Comparison of ENCODE assay signal across 25 cellular contexts in genomic region chr3:42128526-42128925, GRCh38. TPM values are rescaled to one million over a fixed set of nuclear protein-coding genes. Genes with fewer than 3 reads are reported as not detected.
DNase-seq lines count a peak whose midpoint lies in the region; FAIRE-seq and TF ChIP-seq lines count a peak whose summit lies in the region.
"Had no signal": no experiment of that assay in that cellular context is flagged by ENCODE, and none has a peak within 500 bp of the region (broad histone marks: within the 10 kb centered on the region; RNA-seq: fewer than 3 reads in every experiment).

No MANE protein-coding gene starts in this region.

- no peaks in the 10 kb centered on the region for H3K36me3 ChIP-seq in mucosa of stomach (ENCODE audit: control insufficient read depth, insufficient read depth, low read length)
- no peaks in the 10 kb centered on the region for H3K36me3 ChIP-seq in MM.1S (replicated peaks; ENCODE audit: insufficient read depth, low read length)
- H3K36me3 ChIP-seq: MG63 had no signal

- no peak overlapping the region for H3K4me2 ChIP-seq in MM.1S (ENCODE audit: low read depth, low read length)

- H3K9me3 ChIP-seq in mucosa of stomach (ENCODE audit: control insufficient read depth, low read length): no peaks in the 10 kb centered on the region
- H3K9me3 ChIP-seq in MM.1S (replicated peaks; ENCODE audit: insufficient read depth, low read length): no peaks in the 10 kb centered on the region
- H3K9me3 ChIP-seq: MG63, upper lobe of right lung had no signal

- TF ChIP-seq CTCF in 22Rv1 (IDR thresholded peaks at IDR 0.05): no peak
- no peak for TF ChIP-seq CTCF in MM.1S (IDR thresholded peaks at IDR 0.05; ENCODE audit: low read length)

- H3K27me3 ChIP-seq in mucosa of stomach (ENCODE audit: control insufficient read depth, insufficient read depth, low read length): no peaks in the 10 kb centered on the region
- no peaks in the 10 kb centered on the region for H3K27me3 ChIP-seq in MM.1S (replicated peaks; ENCODE audit: insufficient read depth, low read length)
- H3K27me3 ChIP-seq: MG63, upper lobe of right lung had no signal

- no peaks in the 10 kb centered on the region for H3K9me2 ChIP-seq in MM.1S (replicated peaks; ENCODE audit: insufficient read depth, low read length)

- H3K9me3 Mint-ChIP-seq in activated T-helper 2 cell treated with anti-CD3 and anti-CD28 coated beads, Interferon-gamma antibody, Interleukin-2, Interleukin-4, amounts not matched to agents 10 μg/mL and 5 μg/mL and 100 μg/mL, durations not matched to agents 14 hours and 24 hours and 36 hours: no peaks in the 10 kb centered on the region
- H3K9me3 Mint-ChIP-seq: activated naive CD4-positive, alpha-beta T cell treated with anti-CD3 and anti-CD28 coated beads for 36 hours; activated T-cell treated with anti-CD3 and anti-CD28 coated beads, Interleukin-2, amount 50 U/mL, for 24 hours had no signal

- intact Hi-C loops in activated T-helper 2 cell treated with anti-CD3 and anti-CD28 coated beads, Interferon-gamma antibody, Interleukin-2, Interleukin-4, amounts not matched to agents 10 μg/mL and 5 μg/mL and 100 μg/mL, durations not matched to agents 14 hours and 24 hours and 36 hours (cut with micrococcal nuclease): no loop called here

- peaks cover 18% of the 10 kb centered on the region for H3K79me2 ChIP-seq in MM.1S (ENCODE audit: low read length)

- H2AFZ ChIP-seq in MM.1S (ENCODE audit: low read length): no peak overlapping the region

- H3K27ac Mint-ChIP-seq in activated T-helper 2 cell treated with anti-CD3 and anti-CD28 coated beads, Interferon-gamma antibody, Interleukin-2, Interleukin-4, amounts not matched to agents 10 μg/mL and 5 μg/mL and 100 μg/mL, durations not matched to agents 14 hours and 24 hours and 36 hours: peak overlapping the region; percentile 4
- H3K27ac Mint-ChIP-seq: activated naive CD4-positive, alpha-beta T cell treated with anti-CD3 and anti-CD28 coated beads for 36 hours; activated T-cell treated with anti-CD3 and anti-CD28 coated beads, Interleukin-2, amount 50 U/mL, for 24 hours had no signal

- peaks cover 2% of the 10 kb centered on the region for H3K4me1 Mint-ChIP-seq in activated T-helper 2 cell treated with anti-CD3 and anti-CD28 coated beads, Interferon-gamma antibody, Interleukin-2, Interleukin-4, amounts not matched to agents 10 μg/mL and 5 μg/mL and 100 μg/mL, durations not matched to agents 14 hours and 24 hours and 36 hours (ENCODE audit: low read depth)

- H3K9ac ChIP-seq in mucosa of stomach (ENCODE audit: low read length): peak overlapping the region; percentile 29
- H3K9ac ChIP-seq in MM.1S (ENCODE audit: low read length): no peak overlapping the region

- no peak for DNase-seq in GM18507 (ENCODE audit: extremely low spot score, insufficient read length, low read depth)
- DNase-seq in activated T-helper 2 cell treated with anti-CD3 and anti-CD28 coated beads, Interferon-gamma antibody, Interleukin-2, Interleukin-4, amounts not matched to agents 10 μg/mL and 5 μg/mL and 100 μg/mL, durations not matched to agents 14 hours and 24 hours and 36 hours (ENCODE audit: low spot score): no peak
- DNase-seq in MM.1S: no peak
- DNase-seq in NCI-H2107 (lab: John Stamatoyannopoulos, UW): no peak
- no peak for DNase-seq in glomerular visceral epithelial cell (ENCODE audit: extremely low spot score)
- DNase-seq in SIG-M5 treated with dmso at 0.1 percent for 504 hours (lab: John Stamatoyannopoulos, UW; ENCODE audit: unreplicated experiment): no peak
- DNase-seq: activated naive CD4-positive, alpha-beta T cell treated with anti-CD3 and anti-CD28 coated beads for 36 hours; activated T-cell treated with anti-CD3 and anti-CD28 coated beads, Interleukin-2, amount 50 U/mL, for 24 hours; anterior cingulate cortex; DMS 273 treated with DMSO at 0.1 percent for 48 hours; HCEC 1CT; MG63; NCI-H146; NCI-H2171; NCI-H524 treated with DMSO at 0.1 percent for 48 hours; nucleus accumbens; SHP77; stimulated activated CD4-positive, alpha-beta T cell treated with anti-CD3 and anti-CD28 coated beads, Interleukin-2, amount 100 ng/mL, for 48 hours; stimulated activated naive CD8-positive, alpha-beta T cell treated with anti-CD3 and anti-CD28 coated beads, Interleukin-15, Interleukin-2, amounts not matched to agents 100 U/mL and 50 U/mL, for 24 hours; upper lobe of right lung had no signal

- no peaks in the 10 kb centered on the region for H3F3A ChIP-seq in MM.1S (ENCODE audit: insufficient read depth, low read length)

- no peak overlapping the region for H3K4me3 Mint-ChIP-seq in activated T-helper 2 cell treated with anti-CD3 and anti-CD28 coated beads, Interferon-gamma antibody, Interleukin-2, Interleukin-4, amounts not matched to agents 10 μg/mL and 5 μg/mL and 100 μg/mL, durations not matched to agents 14 hours and 24 hours and 36 hours (ENCODE audit: low read depth)
- H3K4me3 Mint-ChIP-seq: activated naive CD4-positive, alpha-beta T cell treated with anti-CD3 and anti-CD28 coated beads for 36 hours; activated T-cell treated with anti-CD3 and anti-CD28 coated beads, Interleukin-2, amount 50 U/mL, for 24 hours had no signal

- H3K4me1 ChIP-seq in mucosa of stomach (ENCODE audit: control insufficient read depth, insufficient read depth, low read length): peaks cover 42% of the 10 kb centered on the region
- H3K4me1 ChIP-seq in MM.1S (ENCODE audit: low read length): no peaks in the 10 kb centered on the region

- peak; percentile 41 for FAIRE-seq in GM18507 (lab: Jason Lieb, UNC)
- FAIRE-seq: G401.6 had no signal

- H3K4me3 ChIP-seq in mucosa of stomach (ENCODE audit: low read length) (no peak overlapping the region), MM.1S (ENCODE audit: low read length) (no peak overlapping the region)
- H3K4me3 ChIP-seq: lung, MG63, upper lobe of right lung had no signal

- H3K27ac ChIP-seq in 22Rv1: peak overlapping the region; percentile 79
- no peak overlapping the region for H3K27ac ChIP-seq in MM.1S (ENCODE audit: low read length)
- H3K27ac ChIP-seq: C4-2B, upper lobe of right lung had no signal

- H3K36me3 Mint-ChIP-seq in activated T-helper 2 cell treated with anti-CD3 and anti-CD28 coated beads, Interferon-gamma antibody, Interleukin-2, Interleukin-4, amounts not matched to agents 10 μg/mL and 5 μg/mL and 100 μg/mL, durations not matched to agents 14 hours and 24 hours and 36 hours (ENCODE audit: low read depth): peaks cover 32% of the 10 kb centered on the region

- H3K27me3 Mint-ChIP-seq in activated T-helper 2 cell treated with anti-CD3 and anti-CD28 coated beads, Interferon-gamma antibody, Interleukin-2, Interleukin-4, amounts not matched to agents 10 μg/mL and 5 μg/mL and 100 μg/mL, durations not matched to agents 14 hours and 24 hours and 36 hours (ENCODE audit: low read depth): no peaks in the 10 kb centered on the region
- H3K27me3 Mint-ChIP-seq: activated T-cell treated with anti-CD3 and anti-CD28 coated beads, Interleukin-2, amount 50 U/mL, for 24 hours had no signal

- H4K20me1 ChIP-seq in MM.1S (ENCODE audit: insufficient read depth, low read length): no peaks in the 10 kb centered on the region

RNA-seq across cellular contexts. Expression of gene TRAK1, which starts 37.4 kb away (rescaled TPM):
- total RNA-seq in activated T-helper 2 cell treated with anti-CD3 and anti-CD28 coated beads, Interferon-gamma antibody, Interleukin-2, Interleukin-4, amounts not matched to agents 10 μg/mL and 5 μg/mL and 100 μg/mL, durations not matched to agents 14 hours and 24 hours and 36 hours: 37.8 and 40.9 TPM in 2 replicates
